8 cellular contexts compared by ENCODE assay signal in genomic region chr3:52983336-52983807, GRCh38.
A peak's percentile ranks its signal among the peaks of the same experiment; 100 is the strongest.
DNase-seq lines count a peak whose midpoint lies in the region; ATAC-seq and TF ChIP-seq lines count a peak whose summit lies in the region.

No MANE protein-coding gene starts in this region.

- H3K9me3 Mint-ChIP-seq in dendritic cell treated with granulocyte-macrophage colony-stimulating factor and Interleukin-4, amounts not matched to agents 40 ng/mL and 50 ng/mL, for 4 days, result no peaks in the 10 kb centered on the region
- H3K9me3 Mint-ChIP-seq in osteocyte (ENCODE audit: unreplicated experiment), result no peaks in the 10 kb centered on the region

- intact Hi-C loops in dendritic cell treated with granulocyte-macrophage colony-stimulating factor and Interleukin-4, amounts not matched to agents 40 ng/mL and 50 ng/mL, for 4 days (cut with micrococcal nuclease), result no loop called here

- H3K36me3 Mint-ChIP-seq in dendritic cell treated with granulocyte-macrophage colony-stimulating factor and Interleukin-4, amounts not matched to agents 40 ng/mL and 50 ng/mL, for 4 days (ENCODE audit: low read depth), result no peaks in the 10 kb centered on the region
- H3K36me3 Mint-ChIP-seq in osteocyte (ENCODE audit: unreplicated experiment), result no peaks in the 10 kb centered on the region

- peaks cover 30% of the 10 kb centered on the region for H3K4me1 Mint-ChIP-seq in dendritic cell treated with granulocyte-macrophage colony-stimulating factor and Interleukin-4, amounts not matched to agents 40 ng/mL and 50 ng/mL, for 4 days (ENCODE audit: low read depth)
- peaks cover 3% of the 10 kb centered on the region for H3K4me1 Mint-ChIP-seq in osteocyte (ENCODE audit: unreplicated experiment)

- DNase-seq in T-helper 22 cell (ENCODE audit: low read depth) (peak; percentile 42), osteocyte (ENCODE audit: extremely low spot score, unreplicated experiment) (no peak), NCI-H1105 (lab: John Stamatoyannopoulos, UW) (no peak)
- DNase-seq in stimulated activated CD8-positive, alpha-beta memory T cell treated with anti-CD3 and anti-CD28 coated beads, Interleukin-7, amount 100 ng/mL, for 1 hour (ENCODE audit: low read depth in 2 of 2), result peak; percentile 5 to 14
- no peak for DNase-seq in NK-92 treated with Interleukin-12 subunit alpha and Interleukin-12 subunit beta, amount 100 ng/mL, for 24 hours (lab: John Stamatoyannopoulos, UW)

- peak overlapping the region; percentile 79 for H3K27ac Mint-ChIP-seq in dendritic cell treated with granulocyte-macrophage colony-stimulating factor and Interleukin-4, amounts not matched to agents 40 ng/mL and 50 ng/mL, for 4 days
- H3K27ac Mint-ChIP-seq in osteocyte (ENCODE audit: unreplicated experiment), result no peak overlapping the region

- H3K4me3 Mint-ChIP-seq in dendritic cell treated with granulocyte-macrophage colony-stimulating factor and Interleukin-4, amounts not matched to agents 40 ng/mL and 50 ng/mL, for 4 days, result peak overlapping the region; percentile 7
- no peak overlapping the region for H3K4me3 Mint-ChIP-seq in osteocyte (ENCODE audit: unreplicated experiment)

- no peak for TF ChIP-seq CTCF in osteocyte (IDR thresholded peaks at IDR 0.05)

- no peaks in the 10 kb centered on the region for H3K27me3 Mint-ChIP-seq in dendritic cell treated with granulocyte-macrophage colony-stimulating factor and Interleukin-4, amounts not matched to agents 40 ng/mL and 50 ng/mL, for 4 days
- H3K27me3 Mint-ChIP-seq in osteocyte (ENCODE audit: unreplicated experiment), result no peaks in the 10 kb centered on the region

- ATAC-seq in GM19023 (IDR thresholded peaks at IDR 0.05; ENCODE audit: unreplicated experiment), result peak; percentile 83
- ATAC-seq in HG03066 (IDR thresholded peaks at IDR 0.05; ENCODE audit: low read depth, unreplicated experiment), result peak; percentile 94

Comparison
In these comparisons a context has a peak if more than half of its experiments do, and no peak if none do; other contexts are left out.
1. DNase-seq: peak in T-helper 22 cell (single experiment) and stimulated activated CD8-positive, alpha-beta memory T cell treated with anti-CD3 and anti-CD28 coated beads, Interleukin-7, amount 100 ng/mL, for 1 hour (2 of 2); none in osteocyte (single experiment), NK-92 treated with Interleukin-12 subunit alpha and Interleukin-12 subunit beta, amount 100 ng/mL, for 24 hours (single experiment) and NCI-H1105 (single experiment).